29 cellular contexts compared by ENCODE assay signal in the genomic region with DNA sequence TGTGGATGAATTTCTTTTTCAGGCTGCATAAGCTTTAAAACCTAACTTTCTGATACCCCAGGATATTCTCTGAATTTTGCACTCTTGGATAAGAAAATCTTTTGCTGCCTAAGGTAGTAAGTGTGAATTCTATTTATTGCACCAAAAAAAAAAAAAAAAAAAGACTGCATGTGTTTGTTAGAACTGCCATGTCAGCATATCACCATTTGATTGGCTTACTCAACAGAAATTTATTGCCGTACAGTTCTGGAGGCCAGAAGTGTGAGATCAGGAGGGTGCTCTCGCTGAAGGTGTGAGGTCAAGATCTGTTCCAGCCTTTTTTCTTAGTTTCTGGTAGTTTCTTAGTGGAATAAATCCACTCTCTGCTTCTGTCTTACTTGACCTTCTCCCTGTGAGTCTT.
"Had no signal": no experiment of that assay in that cellular context is flagged by ENCODE, and none has a peak within 500 bp of the region (broad histone marks: within the 10 kb centered on the region; RNA-seq: fewer than 3 reads in every experiment).

No MANE protein-coding gene starts in this region.

- H3K4me2 ChIP-seq: smooth muscle cell had no signal

- H3K4me3 ChIP-seq: ovary, psoas muscle, skin epidermis, smooth muscle cell, spleen, suprapubic skin, testis, tibial artery, transverse colon, upper lobe of right lung, uterus had no signal

- H3K4me1 ChIP-seq: parathyroid adenoma, psoas muscle, spleen, suprapubic skin, testis, tibial artery, transverse colon, upper lobe of right lung, uterus had no signal

- H3K79me2 ChIP-seq: parathyroid adenoma had no signal

- H3K27me3 ChIP-seq: neutrophil, ovary, spleen, suprapubic skin, testis, tibial artery, transverse colon, upper lobe of right lung, uterus had no signal

- H3K9ac ChIP-seq: parathyroid adenoma had no signal

- H3K9me3 ChIP-seq: neutrophil, ovary, psoas muscle, suprapubic skin, testis, transverse colon, upper lobe of right lung, uterus had no signal

- DNase-seq: naive thymus-derived CD4-positive, alpha-beta T cell; natural killer cell; nucleus accumbens; ovary; posterior cingulate gyrus; psoas muscle; right cardiac atrium; spleen; stimulated activated CD4-positive, alpha-beta T cell treated with anti-CD3 and anti-CD28 coated beads, Interleukin-12 subunit alpha, Interleukin-12 subunit beta, amount 100 ng/mL, for 4 hours; stimulated activated CD4-positive, alpha-beta T cell treated with anti-CD3 and anti-CD28 coated beads, Interleukin-1b, Interleukin-23, amount 100 ng/mL, for 48 hours; stimulated activated CD4-positive, alpha-beta T cell treated with anti-CD3 and anti-CD28 coated beads, Interleukin-4, amount 100 ng/mL, for 1 hour; stimulated activated CD4-positive, alpha-beta T cell treated with anti-CD3 and anti-CD28 coated beads, Interleukin-4, amount 100 ng/mL, for 4 hours; stimulated activated CD8-positive, alpha-beta memory T cell treated with anti-CD3 and anti-CD28 coated beads, Interleukin-4, amount 100 ng/mL, for 48 hours; stimulated activated naive CD4-positive, alpha-beta T cell; stimulated activated naive CD8-positive, alpha-beta T cell treated with anti-CD3 and anti-CD28 coated beads, Interleukin-15, amount 100 ng/mL, for 72 hours; stimulated activated naive CD8-positive, alpha-beta T cell treated with anti-CD3 and anti-CD28 coated beads, Interleukin-15, Interleukin-2, amounts not matched to agents 100 U/mL and 50 U/mL, for 24 hours; substantia nigra; testis; tibial artery; transverse colon; upper lobe of right lung; uterus had no signal

- H3K27ac ChIP-seq: neutrophil, ovary, parathyroid adenoma, psoas muscle, skin epidermis, spleen, suprapubic skin, testis, tibial artery, transverse colon, upper lobe of right lung, uterus had no signal

- H3K36me3 ChIP-seq: neutrophil, ovary, spleen, suprapubic skin, tibial artery, transverse colon, upper lobe of right lung, uterus had no signal

- H2AFZ ChIP-seq: parathyroid adenoma had no signal

- ATAC-seq: naive thymus-derived CD4-positive, alpha-beta T cell; natural killer cell; psoas muscle; right cardiac atrium; sciatic nerve; stimulated activated memory B cell treated with anti-CD40 and anti-IgM and Interleukin-4, amounts not matched to agents 10 μg/mL and 1 μg/mL and 100 μg/mL, for 72 hours; stimulated activated naive CD8-positive, alpha-beta T cell treated with anti-CD3 and anti-CD28 coated beads, Interleukin-15, amount 100 ng/mL, for 72 hours; stimulated activated naive CD8-positive, alpha-beta T cell treated with anti-CD3 and anti-CD28 coated beads, Interleukin-15, Interleukin-2, amounts not matched to agents 100 U/mL and 50 U/mL, for 24 hours; upper lobe of right lung had no signal
